Comparison of ENCODE assay signal across 10 cellular contexts in genomic region chr1:144567459-144567928, GRCh38. TPM values are rescaled to one million over a fixed set of nuclear protein-coding genes. Genes with fewer than 3 reads are reported as not detected.
DNase-seq lines count a peak whose midpoint lies in the region; ATAC-seq, FAIRE-seq and TF ChIP-seq lines count a peak whose summit lies in the region.
"Not testable (repeated sequence)": the region's sequence is repeated elsewhere in the genome, so short reads cannot be mapped to it uniquely, and the experiment has no call there.
"Had no signal": no experiment of that assay in that cellular context is flagged by ENCODE, and none has a peak within 500 bp of the region (broad histone marks: within the 10 kb centered on the region; RNA-seq: fewer than 3 reads in every experiment).

No MANE protein-coding gene starts in this region.

- not testable (repeated sequence) for H3K23ac ChIP-seq in H9 (ENCODE audit: insufficient read length, low read depth, low read length)

- H2BK15ac ChIP-seq in H9 (ENCODE audit: low read depth, low read length): not testable (repeated sequence)

- H3K4ac ChIP-seq in H9 (ENCODE audit: low read depth, low read length): not testable (repeated sequence)

- H3K56ac ChIP-seq in H9 (ENCODE audit: insufficient read length, low read depth, low read length): not testable (repeated sequence)

- TF ChIP-seq POLR2A in GM12878 (IDR thresholded peaks at IDR 0.05; ENCODE audit: low read depth, low read length); spleen (IDR thresholded peaks at IDR 0.05): not testable (repeated sequence)

- H3K23me2 ChIP-seq in H9 (ENCODE audit: insufficient read length, low read depth, low read length, poor library complexity, severe bottlenecking): not testable (repeated sequence)

- SMC1A ChIA-PET in GM12878 (lab: Charles Lee; ENCODE audit: uncharacterized antibody, unreplicated experiment): not testable (repeated sequence)

- not testable (repeated sequence) for H3K27ac Mint-ChIP-seq in H9, mesothelial cell of epicardium
- H3K27ac Mint-ChIP-seq in activated B cell treated with CpG ODN at 0.5 μM for 24 hours: peak overlapping the region; percentile 83

- TF ChIP-seq RAD21 in GM12878 (IDR thresholded peaks at IDR 0.05; ENCODE audit: insufficient read depth, low read depth, low read length): not testable (repeated sequence)

- not testable (repeated sequence) for FAIRE-seq in GM12878 (lab: Jason Lieb, UNC)

- not testable (repeated sequence) for TF ChIP-seq EP300 in GM12878 (IDR thresholded peaks at IDR 0.05; ENCODE audit: borderline replicate concordance in 1 of 2, control insufficient read depth in 1 of 2, low read depth in 2 of 2, low read length in 2 of 2)

- not testable (repeated sequence) for H3K4me2 ChIP-seq in H9 (ENCODE audit: insufficient read depth, insufficient read length, low read length); GM12878 (ENCODE audit: control insufficient read depth, insufficient read depth)

- H2AK5ac ChIP-seq in H9 (ENCODE audit: insufficient read length, low read length): not testable (repeated sequence)

- not testable (repeated sequence) for H3K18ac ChIP-seq in H9 (ENCODE audit: insufficient read length, low read depth, low read length)

- not testable (repeated sequence) for H3K27me3 ChIP-seq in H9 (ENCODE audit: insufficient read depth, low read length); GM12878 (replicated peaks in 1 of 2; ENCODE audit: control insufficient read depth in 2 of 2, insufficient read depth in 2 of 2, low read length in 1 of 2)
- peaks cover 0 to 11% (median 0%) of the 10 kb centered on the region in 7 donors for H3K27me3 ChIP-seq in spleen (replicated peaks in 1 of 7)

- H4K20me1 ChIP-seq in H9 (ENCODE audit: control insufficient read depth, insufficient read depth, insufficient read length); GM12878 (ENCODE audit: control insufficient read depth, insufficient read depth): not testable (repeated sequence)

- not testable (repeated sequence) for H3K4me3 ChIP-seq in GM12878
- H3K4me3 ChIP-seq in epithelial cell of esophagus (ENCODE audit: low read length) (peak overlapping the region; percentile 30), spleen (peak overlapping the region in 5 of 8 donors; percentile 11 to 64 (median 33))

- not testable (repeated sequence) for H3K4me1 Mint-ChIP-seq in H9, activated B cell treated with CpG ODN at 0.5 μM for 24 hours, mesothelial cell of epicardium

- H3K9me3 ChIP-seq in H9 (ENCODE audit: control insufficient read depth, low read depth, low read length); GM12878 (replicated peaks; ENCODE audit: control insufficient read depth, insufficient read depth, low read length); spleen: not testable (repeated sequence)

- H3K27me3 Mint-ChIP-seq in H9 (ENCODE audit: low read depth); activated B cell treated with CpG ODN at 0.5 μM for 24 hours; mesothelial cell of epicardium (ENCODE audit: low read depth): not testable (repeated sequence)

- not testable (repeated sequence) for H2AFZ ChIP-seq in H9 (ENCODE audit: low read length); GM12878 (ENCODE audit: control insufficient read depth, low read depth, low read length)

- not testable (repeated sequence) for H4K5ac ChIP-seq in H9 (ENCODE audit: insufficient read length, low read depth, low read length)

- not testable (repeated sequence) for H2BK5ac ChIP-seq in H9 (ENCODE audit: insufficient read length, low read length)

- not testable (repeated sequence) for H2BK12ac ChIP-seq in H9 (ENCODE audit: insufficient read length, low read depth, low read length)

- H4K8ac ChIP-seq in H9 (replicated peaks; ENCODE audit: insufficient read length, low read depth, low read length): not testable (repeated sequence)

- not testable (repeated sequence) for H3K36me3 Mint-ChIP-seq in H9 (ENCODE audit: insufficient read depth in 1 of 3, low read depth in 3 of 3); activated B cell treated with CpG ODN at 0.5 μM for 24 hours (ENCODE audit: low read depth); mesothelial cell of epicardium

- not testable (repeated sequence) for H3K36me3 ChIP-seq in GM12878 (ENCODE audit: control insufficient read depth in 2 of 2, insufficient read depth in 2 of 2, low read length in 1 of 2); spleen

- RAD21 ChIA-PET in GM12878 (lab: Charles Lee; ENCODE audit: unreplicated experiment): not testable (repeated sequence)

- POLR2A ChIA-PET in activated B cell treated with CpG ODN at 0.5 μM for 24 hours (lab: Charles Lee); GM12878 (lab: Charles Lee): not testable (repeated sequence)

- not testable (repeated sequence) for H3K79me1 ChIP-seq in H9 (ENCODE audit: insufficient read depth, low read depth, low read length, poor library complexity, severe bottlenecking)

- DNase-seq in H9; GM12878 (ENCODE audit: low read depth, low spot score); epithelial cell of esophagus (ENCODE audit: low read depth): not testable (repeated sequence)
- DNase-seq in activated B cell treated with CpG ODN at 0.5 μM for 24 hours (peak; percentile 49), mesothelial cell of epicardium (ENCODE audit: low spot score in 2 of 2, unreplicated experiment in 2 of 2) (peak in 1 of 2 experiments; percentile 45), spleen (peak; percentile 72)
- DNase-seq in activated T-cell treated with anti-CD3 and anti-CD28 coated beads, Interleukin-2, amount 50 U/mL, for 48 hours: peak; percentile 55 to 63

- not testable (repeated sequence) for ATAC-seq in activated B cell treated with CpG ODN at 0.5 μM for 24 hours (ENCODE audit: low read depth); GM12878

- intact Hi-C loops in activated B cell treated with CpG ODN at 0.5 μM for 24 hours (cut with micrococcal nuclease); GM12878 (cut with micrococcal nuclease; ENCODE audit: unreplicated experiment); spleen (cut with DNase I; ENCODE audit: low total_unique reads): not testable (repeated sequence)

- not testable (repeated sequence) for H3T11ph ChIP-seq in H9 (ENCODE audit: low read length)

- not testable (repeated sequence) for H3K79me2 ChIP-seq in H9 (ENCODE audit: insufficient read depth, low read length); GM12878 (ENCODE audit: control insufficient read depth, insufficient read depth, low read length)

- H2BK20ac ChIP-seq in H9 (ENCODE audit: low read depth, low read length, poor library complexity, severe bottlenecking): not testable (repeated sequence)

- H4K91ac ChIP-seq in H9 (ENCODE audit: insufficient read length, low read depth, low read length): not testable (repeated sequence)

- not testable (repeated sequence) for H3K4me1 ChIP-seq in H9 (ENCODE audit: insufficient read depth, low read length); GM12878 (ENCODE audit: control insufficient read depth, insufficient read depth, low read length); spleen

- TF ChIP-seq CTCF in H9 (conservative IDR thresholded peaks at IDR 0.05); activated B cell treated with CpG ODN at 0.5 μM for 24 hours (IDR thresholded peaks at IDR 0.05); GM12878 (IDR thresholded peaks at IDR 0.05 in 2 of 3, conservative IDR thresholded peaks at IDR 0.05 in 1 of 3; ENCODE audit: control insufficient read depth in 2 of 3, extremely low read depth in 1 of 3, insufficient read depth in 1 of 3, low read depth in 3 of 3, low read length in 3 of 3); epithelial cell of esophagus (IDR thresholded peaks at IDR 0.05; ENCODE audit: insufficient read depth, low read depth, low read length, missing control alignments); mesothelial cell of epicardium (IDR thresholded peaks at IDR 0.05; ENCODE audit: unreplicated experiment): not testable (repeated sequence)
- peak in 1 of 11 experiments; percentile 8 for TF ChIP-seq CTCF in spleen (IDR thresholded peaks at IDR 0.05 in 8 of 11, conservative IDR thresholded peaks at IDR 0.05 in 3 of 11)

- H3K4me3 Mint-ChIP-seq in H9 (peak overlapping the region; percentile 75 to 85), activated B cell treated with CpG ODN at 0.5 μM for 24 hours (peak overlapping the region; percentile 77), mesothelial cell of epicardium (peak overlapping the region; percentile 74)

- H3K27ac ChIP-seq in H9 (ENCODE audit: insufficient read length, low read depth, low read length); GM12878 (ENCODE audit: control insufficient read depth, insufficient read depth): not testable (repeated sequence)
- peak overlapping the region in 5 of 8 donors; percentile 54 to 80 (median 68) for H3K27ac ChIP-seq in spleen

- H3K9ac ChIP-seq in H9 (ENCODE audit: extremely low read depth, insufficient read length, low read length); GM12878 (ENCODE audit: control insufficient read depth, insufficient read depth, low read length): not testable (repeated sequence)

- no CpG with 5 or more reads among the region's 38 CpGs for WGBS in H9 (ENCODE audit: extremely low coverage, insufficient read length, low lambda C conversion rate)
- 11% methylated on average over 7 of the region's 38 CpGs for WGBS in GM12878 (ENCODE audit: insufficient coverage, insufficient replicate concordance, low lambda C conversion rate, missing lambda C conversion rate)
- WGBS in spleen, 5 donors: 0 to 4% (median 0%) methylated on average over 8 to 30 of the region's 38 CpGs; no CpG with 5 or more reads in 2 of the 5 donors

- in situ Hi-C loops in GM12878 (cut with MboI): not testable (repeated sequence)

- not testable (repeated sequence) for H3K9me3 Mint-ChIP-seq in H9, activated B cell treated with CpG ODN at 0.5 μM for 24 hours, mesothelial cell of epicardium

- H2BK120ac ChIP-seq in H9 (ENCODE audit: low read depth, low read length, poor library complexity, severe bottlenecking): not testable (repeated sequence)

- H3K14ac ChIP-seq in H9 (ENCODE audit: insufficient read depth, low read length): not testable (repeated sequence)

- CTCF ChIA-PET in activated B cell treated with CpG ODN at 0.5 μM for 24 hours (lab: Charles Lee); GM12878 (lab: Yijun Ruan, JAX): not testable (repeated sequence)

- BruUV-seq in GM12878 (replicated peaks; lab: Mats Ljungman, UMichigan): not testable (repeated sequence)

RNA-seq across cellular contexts. Expression of gene PPIAL4F, which starts 25.2 kb away (rescaled TPM):
- total RNA-seq in H9 (2021) (not detected in 2 replicates), activated B cell treated with CpG ODN at 0.5 μM for 24 hours (not detected in 2 replicates), GM12878 (2014; rRNA removed) (not detected in 2 replicates), GM12878 (2014; rRNA removed; fragmentation: Illumina TruSeq; extraction: Trizol) (not detected in 2 replicates), GM12878 (2021) (not detected in 2 replicates), mesothelial cell of epicardium (not detected in 3 replicates), spleen (1 to 10 TPM in 1 of 7 donors, not detected in 6; 1.5 TPM)
- not detected in 2 replicates for total RNA-seq in GM12878 (2013; cell fraction: nucleolus; rRNA removed)
- not detected for polyA plus RNA-seq in GM12878 (2011; ENCODE audit: low read depth)
- polyA plus RNA-seq in GM12878 (2011; rRNA removed) (not detected in 2 replicates), GM12878 (2014; fragmentation: Illumina TruSeq; extraction: Trizol) (not detected in 2 replicates), GM12878 (2014; fragmentation: Nextera tagmentation; extraction: Ambion mirVana) (not detected), GM12878 (2014; rRNA removed) (not detected in 2 replicates), GM12878 (2016; fragmentation: Nextera tagmentation; extraction: Ambion mirVana) (not detected), spleen (not detected)
- not detected in 2 replicates for polyA plus RNA-seq in GM12878 (2011; cell fraction: cytosol; rRNA removed)
- not detected in 2 replicates for polyA plus RNA-seq in GM12878 (2011; cell fraction: nucleus; rRNA removed)
- polyA plus RNA-seq in GM12878 (2012): not detected in 2 replicates
- polyA minus RNA-seq in GM12878 (2011; rRNA and poly(A)+ RNA removed): not detected in 2 replicates
- polyA minus RNA-seq in GM12878 (2011; cell fraction: cytosol; rRNA and poly(A)+ RNA removed): not detected in 2 replicates
- polyA minus RNA-seq in GM12878 (2011; cell fraction: nucleus; rRNA and poly(A)+ RNA removed): not detected in 2 replicates
- total RNA-seq: left lobe of liver, LHCN-M2, right atrium auricular region had no signal
